8 cellular contexts compared by ENCODE assay signal in genomic region chr16:70331588-70332358, GRCh38. TPM values are rescaled to one million over a fixed set of nuclear protein-coding genes. Genes with fewer than 3 reads are reported as not detected.
DNase-seq lines count a peak whose midpoint lies in the region; ATAC-seq, FAIRE-seq and TF ChIP-seq lines count a peak whose summit lies in the region.

No MANE protein-coding gene starts in this region.

- no peaks in the 10 kb centered on the region for H3K27me3 ChIP-seq in endothelial cell of umbilical vein (ENCODE audit: control insufficient read depth in 2 of 2, insufficient read depth in 2 of 2, low read length in 2 of 2)

- H2AFZ ChIP-seq in OCI-LY7 (ENCODE audit: low read length) (no peak overlapping the region), endothelial cell of umbilical vein (ENCODE audit: low read depth, low read length) (no peak overlapping the region)

- no peaks in the 10 kb centered on the region for H3K9me1 ChIP-seq in endothelial cell of umbilical vein (replicated peaks; ENCODE audit: control insufficient read depth, extremely low read depth, insufficient read depth, low read length)

- CTCF ChIA-PET in OCI-LY7 (lab: Charles Lee; ENCODE audit: unreplicated experiment) = no interaction called here
- CTCF ChIA-PET in endothelial cell of umbilical vein (lab: Charles Lee) = interaction anchor here (0.8 to 2.0 kb wide), 7 partner anchors 9 to 322 kb away, joined by 3 to 14 read pairs (median 4); partner anchors contain the start of genes DDX19A and DDX19B

- H3K4me3 ChIP-seq in OCI-LY7 (ENCODE audit: low read depth, low read length, poor library complexity, severe bottlenecking) = no peak overlapping the region
- no peak overlapping the region for H3K4me3 ChIP-seq in endothelial cell of umbilical vein (replicated peaks in 1 of 3; ENCODE audit: insufficient read depth in 1 of 3, low read depth in 1 of 3, low read length in 3 of 3)

- H3K36me3 ChIP-seq in OCI-LY7 (ENCODE audit: insufficient read depth, low read length) (peaks cover 24% of the 10 kb centered on the region), endothelial cell of umbilical vein (ENCODE audit: control insufficient read depth in 2 of 2, extremely low read depth in 1 of 2, insufficient read depth in 2 of 2, low read length in 2 of 2) (peaks cover 6 to 25% of the 10 kb centered on the region in 2 experiments)

- H3K4me1 Mint-ChIP-seq in osteocyte (ENCODE audit: unreplicated experiment) = no peaks in the 10 kb centered on the region

- H3K36me3 Mint-ChIP-seq in osteocyte (ENCODE audit: unreplicated experiment) = peaks cover 32% of the 10 kb centered on the region

- no peak overlapping the region for H3K4me3 Mint-ChIP-seq in osteocyte (ENCODE audit: unreplicated experiment)

- BruUV-seq in OCI-LY7 (replicated peaks; lab: Mats Ljungman, UMichigan) (no TSS peak), endothelial cell of umbilical vein (replicated peaks; lab: Mats Ljungman, UMichigan) (no TSS peak)

- no peak overlapping the region for H3K4me2 ChIP-seq in OCI-LY7 (ENCODE audit: low read length)
- H3K4me2 ChIP-seq in endothelial cell of umbilical vein (ENCODE audit: insufficient read depth, low read length) = no peak overlapping the region

- no peaks in the 10 kb centered on the region for H3K4me1 ChIP-seq in OCI-LY7 (ENCODE audit: insufficient read depth, low read length, poor library complexity, severe bottlenecking)
- H3K4me1 ChIP-seq in endothelial cell of umbilical vein (ENCODE audit: control insufficient read depth, extremely low read depth, insufficient read depth, low read length) = no peaks in the 10 kb centered on the region

- DNase-seq in OCI-LY7 (ENCODE audit: low spot score) (peak; percentile 34), endothelial cell of umbilical vein (ENCODE audit: low read depth, low spot score) (no peak), osteocyte (ENCODE audit: extremely low spot score, unreplicated experiment) (no peak), A172 (ENCODE audit: low spot score) (no peak), NCI-H345 (lab: John Stamatoyannopoulos, UW) (no peak)

- intact Hi-C loops in OCI-LY7 (cut with micrococcal nuclease; ENCODE audit: unreplicated experiment) (loop anchor here (1.0 kb wide), 1 partner anchor 322 kb away; no protein-coding TSS in a partner anchor), endothelial cell of umbilical vein (cut with micrococcal nuclease) (loop anchor here (1.0 kb wide), 1 partner anchor 322 kb away; no protein-coding TSS in a partner anchor)

- FAIRE-seq in G401.6 (lab: Jason Lieb, UNC) (peak; percentile 41), endothelial cell of umbilical vein (lab: Jason Lieb, UNC) (peak; percentile 83)

- no peak overlapping the region for H3K9ac ChIP-seq in endothelial cell of umbilical vein (replicated peaks; ENCODE audit: extremely low read depth, insufficient read depth, low read length)

- no peak overlapping the region for H3K27ac ChIP-seq in OCI-LY7 (ENCODE audit: low read depth, low read length, poor library complexity, severe bottlenecking)
- H3K27ac ChIP-seq in endothelial cell of umbilical vein (ENCODE audit: insufficient read depth, low read depth, low read length) = no peak overlapping the region

- TF ChIP-seq POLR2A in endothelial cell of umbilical vein (IDR thresholded peaks at IDR 0.05; ENCODE audit: low read depth, low read length) = no peak

- H3K27me3 Mint-ChIP-seq in osteocyte (ENCODE audit: unreplicated experiment) = no peaks in the 10 kb centered on the region

- H4K20me1 ChIP-seq in OCI-LY7 (ENCODE audit: insufficient read depth, low read length) = no peaks in the 10 kb centered on the region
- no peaks in the 10 kb centered on the region for H4K20me1 ChIP-seq in endothelial cell of umbilical vein (replicated peaks; ENCODE audit: control insufficient read depth, extremely low read depth, insufficient read depth, low read length)

- H3K79me2 ChIP-seq in OCI-LY7 (ENCODE audit: insufficient read depth, low read depth, low read length) (no peaks in the 10 kb centered on the region), endothelial cell of umbilical vein (ENCODE audit: control insufficient read depth, insufficient read depth, low read length) (no peaks in the 10 kb centered on the region)

- peak overlapping the region; percentile 10 for H3K27ac Mint-ChIP-seq in osteocyte (ENCODE audit: unreplicated experiment)

- H3K9me3 ChIP-seq in OCI-LY7 (ENCODE audit: low read length) = no peaks in the 10 kb centered on the region
- no peaks in the 10 kb centered on the region for H3K9me3 ChIP-seq in endothelial cell of umbilical vein (replicated peaks; ENCODE audit: control insufficient read depth, insufficient read depth, low read length)

- no peak for ATAC-seq in GM19452 (IDR thresholded peaks at IDR 0.05; ENCODE audit: unreplicated experiment)
- no peak for ATAC-seq in GM18861 (IDR thresholded peaks at IDR 0.05; ENCODE audit: unreplicated experiment)

- peak; percentile 82 for TF ChIP-seq CTCF in OCI-LY7 (conservative IDR thresholded peaks at IDR 0.05; ENCODE audit: low read length)
- TF ChIP-seq CTCF in endothelial cell of umbilical vein (IDR thresholded peaks at IDR 0.05; ENCODE audit: extremely low read depth in 1 of 2, insufficient read depth in 1 of 2, low read depth in 1 of 2, low read length in 2 of 2) = peak; percentile 36 to 48
- TF ChIP-seq CTCF in osteocyte (IDR thresholded peaks at IDR 0.05) = peak; percentile 56

- POLR2A ChIA-PET in OCI-LY7 (lab: Charles Lee) (interaction anchor here (0.6 to 1.3 kb wide), 5 partner anchors 15 to 229 kb away, joined by 4 to 6 read pairs (median 5); partner anchors contain the start of gene DDX19A), endothelial cell of umbilical vein (lab: Charles Lee) (interaction anchor here (0.6 kb wide), 2 partner anchors 8 to 1397 kb away, joined by 3 to 6 read pairs; no protein-coding TSS in a partner anchor)

- no peaks in the 10 kb centered on the region for H3K9me2 ChIP-seq in OCI-LY7 (ENCODE audit: insufficient read depth, low read length)

- no peaks in the 10 kb centered on the region for H3K9me3 Mint-ChIP-seq in osteocyte (ENCODE audit: unreplicated experiment)

- dilution Hi-C loops in endothelial cell of umbilical vein (cut with MboI; ENCODE audit: extremely low pct_ligation_motif_present, low sequenced_read_pairs) = no loop called here

TF ChIP-seq in endothelial cell of umbilical vein, 7 proteins besides CTCF, POLR2A, EP300 and RAD21:
- no peak for TF ChIP-seq EZH2 (IDR thresholded peaks at IDR 0.05; ENCODE audit: borderline replicate concordance, low read depth, low read length, severe bottlenecking)
- TF ChIP-seq FOS (IDR thresholded peaks at IDR 0.05; ENCODE audit: borderline replicate concordance, insufficient read depth, low read length) = no peak
- no peak for TF ChIP-seq MAX (IDR thresholded peaks at IDR 0.05; ENCODE audit: insufficient read depth, insufficient read length)
- no peak for TF ChIP-seq GATA2 (IDR thresholded peaks at IDR 0.05; ENCODE audit: insufficient read depth, insufficient read length, low read depth, low read length)
TF ChIP-seq in endothelial cell of umbilical vein: peak in this region for 0.

RNA-seq across cellular contexts. Expression of gene DDX19A, which starts 14.9 kb away (rescaled TPM):
- 50.3 and 51.6 TPM in 2 replicates for total RNA-seq in OCI-LY7 (2014; rRNA removed; shearing (Covaris generic))
- total RNA-seq in OCI-LY7 (2022) = 40.2 and 41.5 TPM in 2 replicates
- total RNA-seq in endothelial cell of umbilical vein = 41.3 and 41.6 TPM in 2 replicates
- 21.7 and 26.5 TPM in 2 replicates for polyA plus RNA-seq in endothelial cell of umbilical vein
- 37.8 and 42.1 TPM in 2 replicates for polyA plus RNA-seq in endothelial cell of umbilical vein (2011; cell fraction: cytosol; rRNA removed)
- 36.4 and 37.2 TPM in 2 replicates for polyA plus RNA-seq in endothelial cell of umbilical vein (2011; cell fraction: nucleus; rRNA removed)
- polyA plus RNA-seq in endothelial cell of umbilical vein (2012) = 36.9 and 42.9 TPM in 2 replicates
- polyA minus RNA-seq in endothelial cell of umbilical vein = 37.6 and 45.8 TPM in 2 replicates
- polyA minus RNA-seq in endothelial cell of umbilical vein (2011; cell fraction: cytosol; rRNA and poly(A)+ RNA removed) = 41.9 TPM
- 23.4 and 23.9 TPM in 2 replicates for polyA minus RNA-seq in endothelial cell of umbilical vein (2011; cell fraction: nucleus; rRNA and poly(A)+ RNA removed)
- total RNA-seq in osteocyte = 47.0 and 52.3 TPM in 2 replicates
- 40.6 and 47.5 TPM in 2 replicates for total RNA-seq in A172 (2014; rRNA removed; shearing (Covaris generic))

RNA-seq across cellular contexts. Expression of gene DDX19B, which starts 32.8 kb away (rescaled TPM):
- 18.7 and 22.4 TPM in 2 replicates for total RNA-seq in OCI-LY7 (2014; rRNA removed; shearing (Covaris generic))
- total RNA-seq in OCI-LY7 (2022) (20.7 and 22.8 TPM in 2 replicates), endothelial cell of umbilical vein (33.6 and 34.3 TPM in 2 replicates), osteocyte (30.0 and 37.1 TPM in 2 replicates)
- polyA plus RNA-seq in endothelial cell of umbilical vein = 23.8 and 28.1 TPM in 2 replicates
- polyA plus RNA-seq in endothelial cell of umbilical vein (2011; cell fraction: cytosol; rRNA removed) = 34.8 and 35.9 TPM in 2 replicates
- polyA plus RNA-seq in endothelial cell of umbilical vein (2011; cell fraction: nucleus; rRNA removed) = 57.9 and 59.1 TPM in 2 replicates
- 34.0 and 36.3 TPM in 2 replicates for polyA plus RNA-seq in endothelial cell of umbilical vein (2012)
- polyA minus RNA-seq in endothelial cell of umbilical vein = 14.3 and 17.4 TPM in 2 replicates
- polyA minus RNA-seq in endothelial cell of umbilical vein (2011; cell fraction: cytosol; rRNA and poly(A)+ RNA removed) = 8.5 TPM
- polyA minus RNA-seq in endothelial cell of umbilical vein (2011; cell fraction: nucleus; rRNA and poly(A)+ RNA removed) = 14.2 and 14.9 TPM in 2 replicates
- total RNA-seq in A172 (2014; rRNA removed; shearing (Covaris generic)) = 10.3 and 16.5 TPM in 2 replicates

RNA-seq across cellular contexts. Expression of gene AARS1, which starts 42.5 kb away (rescaled TPM):
- 182 and 185 TPM in 2 replicates for total RNA-seq in OCI-LY7 (2014; rRNA removed; shearing (Covaris generic))
- total RNA-seq in OCI-LY7 (2022) (259 and 272 TPM in 2 replicates), endothelial cell of umbilical vein (109 and 110 TPM in 2 replicates), osteocyte (297 and 313 TPM in 2 replicates)
- 58.9 and 71.3 TPM in 2 replicates for polyA plus RNA-seq in endothelial cell of umbilical vein
- 82.0 and 84.3 TPM in 2 replicates for polyA plus RNA-seq in endothelial cell of umbilical vein (2011; cell fraction: cytosol; rRNA removed)
- polyA plus RNA-seq in endothelial cell of umbilical vein (2011; cell fraction: nucleus; rRNA removed) = 115 and 118 TPM in 2 replicates
- 99.2 and 104 TPM in 2 replicates for polyA plus RNA-seq in endothelial cell of umbilical vein (2012)
- polyA minus RNA-seq in endothelial cell of umbilical vein = 116 and 125 TPM in 2 replicates
- 144 TPM for polyA minus RNA-seq in endothelial cell of umbilical vein (2011; cell fraction: cytosol; rRNA and poly(A)+ RNA removed)
- 42.4 and 56.3 TPM in 2 replicates for polyA minus RNA-seq in endothelial cell of umbilical vein (2011; cell fraction: nucleus; rRNA and poly(A)+ RNA removed)
- 68.0 and 74.4 TPM in 2 replicates for total RNA-seq in A172 (2014; rRNA removed; shearing (Covaris generic))
